In the genomic region with DNA sequence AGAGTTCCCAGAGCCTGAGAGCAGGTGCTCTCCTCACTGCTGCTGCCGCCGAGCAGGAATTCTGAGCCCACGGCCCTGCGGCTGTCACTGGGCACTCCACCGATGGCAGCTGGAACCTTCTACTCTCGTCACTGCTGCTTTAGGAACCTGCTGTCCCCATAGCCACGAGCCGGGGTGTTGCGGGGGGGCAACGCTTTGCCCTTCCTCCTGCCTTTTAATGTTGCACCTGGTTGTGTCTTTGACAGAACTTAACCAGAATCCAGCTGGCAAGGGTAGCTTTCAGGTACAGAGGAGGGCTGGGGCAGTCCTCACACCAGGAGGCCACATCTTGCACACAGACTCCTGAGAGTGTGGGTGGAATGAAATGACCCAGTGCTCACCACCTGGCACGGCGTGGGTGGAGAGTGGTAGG, we compare ENCODE assay signal across 10 cellular contexts. TPM values are rescaled to one million over a fixed set of nuclear protein-coding genes. Genes with fewer than 3 reads are reported as not detected.
A peak's percentile ranks its signal among the peaks of the same experiment; 100 is the strongest.
DNase-seq lines count a peak whose midpoint lies in the region; ATAC-seq and TF ChIP-seq lines count a peak whose summit lies in the region.
"Had no signal": no experiment of that assay in that cellular context is flagged by ENCODE, and none has a peak within 500 bp of the region (broad histone marks: within the 10 kb centered on the region; RNA-seq: fewer than 3 reads in every experiment).

No MANE protein-coding gene starts in this region.

- no peak overlapping the region for H2BK120ac ChIP-seq in H9 (ENCODE audit: low read depth, low read length, poor library complexity, severe bottlenecking)

- intact Hi-C loops in natural killer cell (cut with micrococcal nuclease), result loop anchor here (2.0 kb wide), 1 partner anchor 30 kb away; no protein-coding TSS in a partner anchor

- no CpG with 5 or more reads among the region's 12 CpGs for WGBS in H9 (ENCODE audit: extremely low coverage, insufficient read length, low lambda C conversion rate)

- H3K27me3 Mint-ChIP-seq in H9 (ENCODE audit: low read depth), result no peaks in the 10 kb centered on the region
- no peaks in the 10 kb centered on the region for H3K27me3 Mint-ChIP-seq in activated CD4-positive, alpha-beta memory T cell treated with anti-CD3 and anti-CD28 coated beads, Interleukin-2, amount 10 ng/mL, durations not matched to agents 7 days and 5 days
- H3K27me3 Mint-ChIP-seq in natural killer cell (ENCODE audit: low read depth in 2 of 2), result no peaks in the 10 kb centered on the region

- H3K27ac Mint-ChIP-seq in H9, result peak overlapping the region in 2 of 3 experiments; percentile 18 to 50; a peak in 2 of 7 replicates
- peak overlapping the region; percentile 92 for H3K27ac Mint-ChIP-seq in activated CD4-positive, alpha-beta memory T cell treated with anti-CD3 and anti-CD28 coated beads, Interleukin-2, amount 10 ng/mL, durations not matched to agents 7 days and 5 days
- H3K27ac Mint-ChIP-seq in natural killer cell, result peak overlapping the region; percentile 87

- no peaks in the 10 kb centered on the region for H3K9me3 ChIP-seq in H9 (ENCODE audit: control insufficient read depth, low read depth, low read length)
- H3K9me3 ChIP-seq: uterus had no signal

- H3K4ac ChIP-seq in H9 (ENCODE audit: low read depth, low read length), result no peak overlapping the region

- no peaks in the 10 kb centered on the region for H3K9me3 Mint-ChIP-seq in H9
- no peaks in the 10 kb centered on the region for H3K9me3 Mint-ChIP-seq in activated CD4-positive, alpha-beta memory T cell treated with anti-CD3 and anti-CD28 coated beads, Interleukin-2, amount 10 ng/mL, durations not matched to agents 7 days and 5 days
- H3K9me3 Mint-ChIP-seq in natural killer cell, result no peaks in the 10 kb centered on the region

- H3K4me3 Mint-ChIP-seq in H9 (no peak overlapping the region), natural killer cell (peak overlapping the region; percentile 84)
- H3K4me3 Mint-ChIP-seq in activated CD4-positive, alpha-beta memory T cell treated with anti-CD3 and anti-CD28 coated beads, Interleukin-2, amount 10 ng/mL, durations not matched to agents 7 days and 5 days, result no peak overlapping the region

- peaks cover 77 to 78% of the 10 kb centered on the region in 2 experiments for H3K4me1 Mint-ChIP-seq in H9
- H3K4me1 Mint-ChIP-seq in activated CD4-positive, alpha-beta memory T cell treated with anti-CD3 and anti-CD28 coated beads, Interleukin-2, amount 10 ng/mL, durations not matched to agents 7 days and 5 days, result peaks cover 94% of the 10 kb centered on the region
- H3K4me1 Mint-ChIP-seq in natural killer cell, result peaks cover 84 to 86% of the 10 kb centered on the region in 2 donors

- H4K20me1 ChIP-seq in H9 (ENCODE audit: control insufficient read depth, insufficient read depth, insufficient read length), result no peaks in the 10 kb centered on the region

- H2BK20ac ChIP-seq in H9 (ENCODE audit: low read depth, low read length, poor library complexity, severe bottlenecking), result no peak overlapping the region

- no peak overlapping the region for H3K18ac ChIP-seq in H9 (ENCODE audit: insufficient read length, low read depth, low read length)

- CTCF ChIA-PET in activated CD4-positive, alpha-beta memory T cell treated with anti-CD3 and anti-CD28 coated beads, Interleukin-2, amount 10 ng/mL, durations not matched to agents 7 days and 5 days (lab: Charles Lee), result interaction anchor here (0.8 to 5.9 kb wide), 6 partner anchors 11 to 201 kb away, joined by 4 to 71 read pairs (median 6); no protein-coding TSS in a partner anchor

- H2BK15ac ChIP-seq in H9 (ENCODE audit: low read depth, low read length), result no peak overlapping the region

- no peak overlapping the region for H2BK12ac ChIP-seq in H9 (ENCODE audit: insufficient read length, low read depth, low read length)

- peaks cover 22% of the 10 kb centered on the region for H3K79me1 ChIP-seq in H9 (ENCODE audit: insufficient read depth, low read depth, low read length, poor library complexity, severe bottlenecking)

- no peak overlapping the region for H3K9ac ChIP-seq in H9 (ENCODE audit: extremely low read depth, insufficient read length, low read length)

- no peaks in the 10 kb centered on the region for H3K27me3 ChIP-seq in H9 (ENCODE audit: insufficient read depth, low read length)
- H3K27me3 ChIP-seq: uterus had no signal

- no peak overlapping the region for H4K5ac ChIP-seq in H9 (ENCODE audit: insufficient read length, low read depth, low read length)

- H3K4me1 ChIP-seq in H9 (ENCODE audit: insufficient read depth, low read length), result no peaks in the 10 kb centered on the region

- no peak overlapping the region for H3K23ac ChIP-seq in H9 (ENCODE audit: insufficient read length, low read depth, low read length)

- no peaks in the 10 kb centered on the region for H3K23me2 ChIP-seq in H9 (ENCODE audit: insufficient read length, low read depth, low read length, poor library complexity, severe bottlenecking)

- TF ChIP-seq CTCF in H9 (conservative IDR thresholded peaks at IDR 0.05), result no peak
- TF ChIP-seq CTCF in natural killer cell (IDR thresholded peaks at IDR 0.05), result no peak

- no peak overlapping the region for H2AFZ ChIP-seq in H9 (ENCODE audit: low read length)

- DNase-seq in H9, result no peak
- DNase-seq in activated CD4-positive, alpha-beta memory T cell treated with anti-CD3 and anti-CD28 coated beads, Interleukin-2, amount 10 ng/mL, durations not matched to agents 7 days and 5 days, result no peak
- DNase-seq in natural killer cell, result no peak
- DNase-seq in NOMO-1 (lab: John Stamatoyannopoulos, UW; ENCODE audit: unreplicated experiment in 2 of 2), result no peak
- DNase-seq in DMS 273 treated with DMSO at 0.1 percent for 48 hours (lab: John Stamatoyannopoulos, UW), result no peak
- DNase-seq: NCI-H2081 treated with DMSO at 0.1 percent for 48 hours, uterus had no signal

- POLR2A ChIA-PET in activated CD4-positive, alpha-beta memory T cell treated with anti-CD3 and anti-CD28 coated beads, Interleukin-2, amount 10 ng/mL, durations not matched to agents 7 days and 5 days (lab: Charles Lee), result interaction anchor here (0.8 to 5.6 kb wide), 19 partner anchors 8 to 317 kb away, joined by 3 to 49 read pairs (median 5); no protein-coding TSS in a partner anchor

- no peak overlapping the region for H4K8ac ChIP-seq in H9 (replicated peaks; ENCODE audit: insufficient read length, low read depth, low read length)

- H3T11ph ChIP-seq in H9 (ENCODE audit: low read length), result no peak overlapping the region

- ATAC-seq in GM18502 (IDR thresholded peaks at IDR 0.05; ENCODE audit: poor library complexity, unreplicated experiment) (peak; percentile 41), natural killer cell (peak in 1 of 3 donors; percentile 29), GM19035 (IDR thresholded peaks at IDR 0.05; ENCODE audit: unreplicated experiment) (no peak), HG03139 (IDR thresholded peaks at IDR 0.05; ENCODE audit: unreplicated experiment) (no peak)

- H3K36me3 Mint-ChIP-seq in H9 (ENCODE audit: insufficient read depth in 1 of 3, low read depth in 3 of 3) (peaks cover 2 to 15% (median 7%) of the 10 kb centered on the region in 3 experiments; a peak in 4 of 7 replicates), natural killer cell (no peaks in the 10 kb centered on the region)
- H3K36me3 Mint-ChIP-seq in activated CD4-positive, alpha-beta memory T cell treated with anti-CD3 and anti-CD28 coated beads, Interleukin-2, amount 10 ng/mL, durations not matched to agents 7 days and 5 days (ENCODE audit: low read depth), result peaks cover 67% of the 10 kb centered on the region

- H3K56ac ChIP-seq in H9 (ENCODE audit: insufficient read length, low read depth, low read length), result no peak overlapping the region

- H3K79me2 ChIP-seq in H9 (ENCODE audit: insufficient read depth, low read length), result peaks cover 25% of the 10 kb centered on the region; the same call in 1 of the 2 replicates

- H2AK5ac ChIP-seq in H9 (ENCODE audit: insufficient read length, low read length), result no peak overlapping the region

- no peak overlapping the region for H3K27ac ChIP-seq in H9 (ENCODE audit: insufficient read length, low read depth, low read length)
- H3K27ac ChIP-seq: uterus had no signal

- no peak overlapping the region for H3K4me2 ChIP-seq in H9 (ENCODE audit: insufficient read depth, insufficient read length, low read length)

- no peak overlapping the region for H2BK5ac ChIP-seq in H9 (ENCODE audit: insufficient read length, low read length)

- H4K91ac ChIP-seq in H9 (ENCODE audit: insufficient read length, low read depth, low read length), result no peak overlapping the region

- H3K14ac ChIP-seq in H9 (ENCODE audit: insufficient read depth, low read length), result no peak overlapping the region; the same call in 1 of the 2 replicates

RNA-seq across cellular contexts. Expression of a gene that starts 32.4 kb away (rescaled TPM):
- total RNA-seq in H9 (2021) (49.2 and 51.0 TPM in 2 replicates), natural killer cell (10 to 100 TPM; 34.1 to 50.8 (median 43.0) TPM)
- total RNA-seq in activated CD4-positive, alpha-beta memory T cell treated with anti-CD3 and anti-CD28 coated beads, Interleukin-2, amount 10 ng/mL, durations not matched to agents 7 days and 5 days, result 10 to 100 TPM; 70.8 to 75.9 TPM

Comparison
In these comparisons a context has a peak if more than half of its experiments do, and no peak if none do; other contexts are left out.
1. H3K27ac Mint-ChIP-seq: peak in every context shown above with its lines; median percentile 92 in activated CD4-positive, alpha-beta memory T cell treated with anti-CD3 and anti-CD28 coated beads, Interleukin-2, amount 10 ng/mL, durations not matched to agents 7 days and 5 days; 87 in natural killer cell; 34 in H9.